Comparison of ENCODE assay signal across 26 cellular contexts in the genomic region with DNA sequence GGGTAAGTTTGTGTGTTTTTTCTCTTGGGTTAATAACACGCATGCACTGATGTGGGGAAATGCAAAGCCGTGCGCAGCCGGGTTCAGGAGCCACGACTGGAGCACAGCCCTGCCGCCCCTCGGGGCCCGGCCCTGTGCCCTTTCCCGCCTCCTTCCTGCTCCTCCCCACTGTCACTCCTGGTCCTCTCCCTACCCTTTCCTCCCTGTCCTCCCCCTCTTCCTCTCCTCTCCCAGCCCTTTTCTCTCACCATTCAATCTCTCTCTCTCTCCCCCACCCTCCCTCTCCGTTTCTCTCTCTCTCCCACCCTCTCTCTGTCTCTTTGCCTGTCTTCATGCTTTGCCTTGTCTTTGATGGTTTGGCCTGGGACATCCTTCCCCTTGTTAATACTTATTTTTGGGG. TPM values are rescaled to one million over a fixed set of nuclear protein-coding genes. Genes with fewer than 3 reads are reported as not detected.
DNase-seq lines count a peak whose midpoint lies in the region; ATAC-seq and TF ChIP-seq lines count a peak whose summit lies in the region.
"Had no signal": no experiment of that assay in that cellular context is flagged by ENCODE, and none has a peak within 500 bp of the region (broad histone marks: within the 10 kb centered on the region; RNA-seq: fewer than 3 reads in every experiment).

No MANE protein-coding gene starts in this region.

- no peak for DNase-seq in Right ventricle myocardium inferior (ENCODE audit: missing footprints)
- DNase-seq in right atrium auricular region (ENCODE audit: low spot score) = no peak
- no peak for DNase-seq in cardiac muscle cell (ENCODE audit: low read depth in 1 of 2, low spot score in 1 of 2)
- DNase-seq in sciatic nerve (ENCODE audit: low spot score) = no peak
- no peak for DNase-seq in activated CD8-positive, alpha-beta memory T cell treated with anti-CD3 and anti-CD28 coated beads, Interleukin-2, amount 10 ng/mL, durations not matched to agents 7 days and 5 days
- no peak for DNase-seq in activated effector memory CD4-positive, alpha-beta T cell treated with Interleukin-2 at 50 U/mL for 16 hours
- no peak for DNase-seq in DMS114 treated with DMSO at 0.1 percent for 48 hours (lab: John Stamatoyannopoulos, UW; ENCODE audit: unreplicated experiment)
- DNase-seq: COR-L47, esophagus squamous epithelium, kidney, naive B cell, NCI-H2171, NCI-H524 treated with DMSO at 0.1 percent for 48 hours, occipital lobe had no signal

- TF ChIP-seq CTCF in right atrium auricular region (IDR thresholded peaks at IDR 0.05) = no peak
- no peak for TF ChIP-seq CTCF in cardiac muscle cell (IDR thresholded peaks at IDR 0.05; ENCODE audit: low read depth, low read length)

- no peak overlapping the region for H3K4me3 ChIP-seq in right atrium auricular region
- no peak overlapping the region for H3K4me3 ChIP-seq in cardiac muscle cell
- H3K4me3 ChIP-seq: esophagus squamous epithelium, SK-N-MC had no signal

- H3K9me3 Mint-ChIP-seq in activated CD8-positive, alpha-beta memory T cell treated with anti-CD3 and anti-CD28 coated beads, Interleukin-2, amount 10 ng/mL, durations not matched to agents 7 days and 5 days (ENCODE audit: low read depth) = no peaks in the 10 kb centered on the region
- H3K9me3 Mint-ChIP-seq: activated CD4-positive, alpha-beta T cell treated with anti-CD3 and anti-CD28 coated beads, Interleukin-2, amount 10 ng/mL, durations not matched to agents 7 days and 5 days; activated T-helper 17 cell treated with anti-CD3 and anti-CD28 coated beads, Interleukin-2, amount 50 U/mL, for 72 hours; effector memory CD8-positive, alpha-beta T cell; naive B cell had no signal

- no peaks in the 10 kb centered on the region for H3K27me3 Mint-ChIP-seq in activated CD8-positive, alpha-beta memory T cell treated with anti-CD3 and anti-CD28 coated beads, Interleukin-2, amount 10 ng/mL, durations not matched to agents 7 days and 5 days
- H3K27me3 Mint-ChIP-seq: activated CD4-positive, alpha-beta T cell treated with anti-CD3 and anti-CD28 coated beads, Interleukin-2, amount 10 ng/mL, durations not matched to agents 7 days and 5 days; activated naive CD8-positive, alpha-beta T cell; activated T-helper 17 cell treated with anti-CD3 and anti-CD28 coated beads, Interleukin-2, amount 50 U/mL, for 72 hours; effector memory CD8-positive, alpha-beta T cell; naive B cell had no signal

- peaks cover 16% of the 10 kb centered on the region for H3K36me3 Mint-ChIP-seq in activated CD8-positive, alpha-beta memory T cell treated with anti-CD3 and anti-CD28 coated beads, Interleukin-2, amount 10 ng/mL, durations not matched to agents 7 days and 5 days

- H3K4me1 Mint-ChIP-seq in activated CD8-positive, alpha-beta memory T cell treated with anti-CD3 and anti-CD28 coated beads, Interleukin-2, amount 10 ng/mL, durations not matched to agents 7 days and 5 days = peaks cover 6% of the 10 kb centered on the region

- H3K27ac ChIP-seq in right atrium auricular region (no peak overlapping the region), cardiac muscle cell (peak overlapping the region; percentile 43)
- H3K27ac ChIP-seq: 22Rv1, SK-N-MC, VCaP had no signal

- H3K4me1 ChIP-seq in right atrium auricular region = peaks cover 0 to 21% of the 10 kb centered on the region in 2 donors
- H3K4me1 ChIP-seq in cardiac muscle cell (ENCODE audit: low read depth) = no peaks in the 10 kb centered on the region

- H3K27ac Mint-ChIP-seq in activated CD8-positive, alpha-beta memory T cell treated with anti-CD3 and anti-CD28 coated beads, Interleukin-2, amount 10 ng/mL, durations not matched to agents 7 days and 5 days = no peak overlapping the region
- H3K27ac Mint-ChIP-seq: activated naive CD8-positive, alpha-beta T cell; activated T-helper 17 cell treated with anti-CD3 and anti-CD28 coated beads, Interleukin-2, amount 50 U/mL, for 72 hours had no signal

- intact Hi-C loops in Right ventricle myocardium inferior (cut with DNase I) = loop anchor here (2.0 kb wide), 1 partner anchor 40 kb away; no protein-coding TSS in a partner anchor
- intact Hi-C loops in sciatic nerve (cut with DNase I) = no loop called here

- no peak overlapping the region for H3K4me3 Mint-ChIP-seq in activated CD8-positive, alpha-beta memory T cell treated with anti-CD3 and anti-CD28 coated beads, Interleukin-2, amount 10 ng/mL, durations not matched to agents 7 days and 5 days
- H3K4me3 Mint-ChIP-seq: activated CD4-positive, alpha-beta T cell treated with anti-CD3 and anti-CD28 coated beads, Interleukin-2, amount 10 ng/mL, durations not matched to agents 7 days and 5 days; activated naive CD8-positive, alpha-beta T cell; activated T-helper 17 cell treated with anti-CD3 and anti-CD28 coated beads, Interleukin-2, amount 50 U/mL, for 72 hours; effector memory CD8-positive, alpha-beta T cell had no signal

- H3K36me3 ChIP-seq in right atrium auricular region (peaks cover 69% of the 10 kb centered on the region), cardiac muscle cell (peaks cover 13% of the 10 kb centered on the region)

- no peaks in the 10 kb centered on the region for H3K27me3 ChIP-seq in right atrium auricular region
- no peaks in the 10 kb centered on the region for H3K27me3 ChIP-seq in cardiac muscle cell
- H3K27me3 ChIP-seq: BE2C, esophagus squamous epithelium had no signal

- no peaks in the 10 kb centered on the region for H3K9me3 ChIP-seq in right atrium auricular region
- H3K9me3 ChIP-seq in cardiac muscle cell (ENCODE audit: low read depth) = no peaks in the 10 kb centered on the region
- H3K9me3 ChIP-seq: BE2C, esophagus squamous epithelium had no signal

- CTCF ChIA-PET in activated CD8-positive, alpha-beta memory T cell treated with anti-CD3 and anti-CD28 coated beads, Interleukin-2, amount 10 ng/mL, durations not matched to agents 7 days and 5 days (lab: Charles Lee) = interaction anchor here (1.1 to 1.3 kb wide), 2 partner anchors 51 to 53 kb away, joined by 3 to 4 read pairs; no protein-coding TSS in a partner anchor

- ATAC-seq in Right ventricle myocardium inferior (peak; percentile 35), sciatic nerve (peak; percentile 80), HG02970 (IDR thresholded peaks at IDR 0.05; ENCODE audit: low FRiP score, unreplicated experiment) (no peak)
- ATAC-seq in activated CD8-positive, alpha-beta memory T cell treated with anti-CD3 and anti-CD28 coated beads, Interleukin-2, amount 10 ng/mL, durations not matched to agents 7 days and 5 days = no peak
- ATAC-seq: activated T-helper 17 cell treated with anti-CD3 and anti-CD28 coated beads, Interleukin-2, amount 50 U/mL, for 72 hours had no signal

RNA-seq across cellular contexts. Expression of gene PLEKHJ1, which starts 27.2 kb away (rescaled TPM):
- total RNA-seq in Right ventricle myocardium inferior = 59.7 TPM
- total RNA-seq in right atrium auricular region = 10 to 100 TPM; 44.1 to 53.0 TPM
- 255 and 361 TPM in 2 replicates for total RNA-seq in cardiac muscle cell
- polyA plus RNA-seq in cardiac muscle cell = 297 and 342 TPM in 2 replicates
- total RNA-seq in sciatic nerve = 34.2 TPM
- 10 to 100 TPM; 78.3 to 80.8 TPM for total RNA-seq in activated CD8-positive, alpha-beta memory T cell treated with anti-CD3 and anti-CD28 coated beads, Interleukin-2, amount 10 ng/mL, durations not matched to agents 7 days and 5 days

RNA-seq across cellular contexts. Expression of gene SF3A2, which starts 27.6 kb away (rescaled TPM):
- total RNA-seq in Right ventricle myocardium inferior (30.3 TPM), right atrium auricular region (10 to 100 TPM; 17.3 to 30.4 TPM), cardiac muscle cell (60.6 and 66.9 TPM in 2 replicates), sciatic nerve (65.0 TPM)
- polyA plus RNA-seq in cardiac muscle cell = 110 and 111 TPM in 2 replicates
- 100 to 1,000 TPM; 167 to 178 TPM for total RNA-seq in activated CD8-positive, alpha-beta memory T cell treated with anti-CD3 and anti-CD28 coated beads, Interleukin-2, amount 10 ng/mL, durations not matched to agents 7 days and 5 days

RNA-seq across cellular contexts. Expression of gene AMH, which starts 40.1 kb away (rescaled TPM):
- total RNA-seq in Right ventricle myocardium inferior (0.89 TPM), right atrium auricular region (under 1 TPM in 1 of 2 donors, not detected in 1; 0.98 TPM), cardiac muscle cell (24.1 and 45.6 TPM in 2 replicates), sciatic nerve (1.3 TPM)
- polyA plus RNA-seq in cardiac muscle cell = 23.2 and 71.4 TPM in 2 replicates
- total RNA-seq in activated CD8-positive, alpha-beta memory T cell treated with anti-CD3 and anti-CD28 coated beads, Interleukin-2, amount 10 ng/mL, durations not matched to agents 7 days and 5 days = 1 to 10 TPM; 5.1 to 6.0 TPM
- total RNA-seq: occipital lobe had no signal

RNA-seq across cellular contexts. Expression of gene DOT1L, which starts 45.2 kb away (rescaled TPM):
- total RNA-seq in Right ventricle myocardium inferior (9.7 TPM), right atrium auricular region (10 to 100 TPM in 1 of 2 donors, 1 to 10 TPM in 1; 6.7 to 10.3 TPM), cardiac muscle cell (25.3 and 53.8 TPM in 2 replicates), sciatic nerve (26.3 TPM)
- polyA plus RNA-seq in cardiac muscle cell = 15.6 and 19.1 TPM in 2 replicates
- total RNA-seq in activated CD8-positive, alpha-beta memory T cell treated with anti-CD3 and anti-CD28 coated beads, Interleukin-2, amount 10 ng/mL, durations not matched to agents 7 days and 5 days = 100 to 1,000 TPM in 1 of 2 experiments, 10 to 100 TPM in 1; 99.9 to 105 TPM

RNA-seq across cellular contexts. Expression of gene JSRP1, which starts 47.2 kb away (rescaled TPM):
- total RNA-seq in Right ventricle myocardium inferior (not detected), right atrium auricular region (under 1 TPM in 1 of 2 donors, not detected in 1; 0.39 TPM), cardiac muscle cell (1.9 and 5.4 TPM in 2 replicates), sciatic nerve (not detected)
- polyA plus RNA-seq in cardiac muscle cell = 0.79 and 4.2 TPM in 2 replicates
- 1 to 10 TPM in 1 of 2 experiments, not detected in 1; 1.0 TPM for total RNA-seq in activated CD8-positive, alpha-beta memory T cell treated with anti-CD3 and anti-CD28 coated beads, Interleukin-2, amount 10 ng/mL, durations not matched to agents 7 days and 5 days
- total RNA-seq: lung microvascular endothelial cell, occipital lobe, renal cortical epithelial cell, temporal lobe had no signal

Comparison
In these comparisons a context has a peak if more than half of its experiments do, and no peak if none do; other contexts are left out.
1. ATAC-seq: peak in Right ventricle myocardium inferior (single experiment) and sciatic nerve (single experiment); none in HG02970 (single experiment) and activated CD8-positive, alpha-beta memory T cell treated with anti-CD3 and anti-CD28 coated beads, Interleukin-2, amount 10 ng/mL, durations not matched to agents 7 days and 5 days (single experiment).